Comparison of ENCODE assay signal across 26 cellular contexts in the genomic region with DNA sequence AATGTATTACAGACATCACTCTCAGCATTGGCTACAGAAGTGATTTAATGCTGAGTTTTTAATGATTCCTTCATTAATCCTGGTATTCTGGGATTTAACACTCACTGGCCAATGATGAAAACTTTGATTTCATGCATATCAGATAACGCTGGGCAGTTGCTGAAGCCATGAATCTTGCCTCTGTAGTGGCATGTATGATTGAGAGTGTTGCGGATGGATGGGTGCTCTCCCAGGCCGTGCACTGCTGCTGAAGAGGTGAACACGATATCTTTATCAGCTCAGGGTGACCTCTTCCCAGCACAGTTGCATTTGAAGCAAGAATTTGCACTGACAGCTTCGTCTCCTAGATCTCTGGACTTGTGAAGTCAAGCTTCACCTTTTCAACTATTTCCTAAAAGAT.
"Had no signal": no experiment of that assay in that cellular context is flagged by ENCODE, and none has a peak within 500 bp of the region (broad histone marks: within the 10 kb centered on the region; RNA-seq: fewer than 3 reads in every experiment).

No MANE protein-coding gene starts in this region.

- H3K27me3 Mint-ChIP-seq: dendritic cell treated with granulocyte-macrophage colony-stimulating factor and Interleukin-4, amounts not matched to agents 40 ng/mL and 50 ng/mL, for 4 days; stimulated activated memory B cell treated with anti-CD40 and anti-IgM and Interleukin-4, amounts not matched to agents 10 μg/mL and 1 μg/mL and 100 μg/mL, for 72 hours; type B pancreatic cell had no signal

- FAIRE-seq: keratinocyte, pancreas had no signal

- H3K4me1 ChIP-seq: colonic mucosa, testis had no signal

- H3K9me3 ChIP-seq: colonic mucosa, gastrocnemius medialis, left lung, pancreas, right atrium auricular region, testis, tibial artery had no signal

- H3K27me3 ChIP-seq: colonic mucosa, gastrocnemius medialis, left lung, pancreas, right atrium auricular region, testis, tibial artery had no signal

- DNase-seq: colonic mucosa; effector CD8-positive, alpha-beta T cell; endodermal cell; foreskin fibroblast; gastrocnemius medialis; head of caudate nucleus; left lung; mesendoderm; midbrain; naive thymus-derived CD4-positive, alpha-beta T cell; occipital lobe; pancreas; stimulated activated CD4-positive, alpha-beta T cell treated with anti-CD3 and anti-CD28 coated beads, Interleukin-4, amount 100 ng/mL, for 4 hours; stimulated activated naive CD8-positive, alpha-beta T cell treated with anti-CD3 and anti-CD28 coated beads, Interleukin-15, Interleukin-2, amounts not matched to agents 100 U/mL and 50 U/mL, for 24 hours; substantia nigra; testis; tibial artery had no signal

- H3K4me3 Mint-ChIP-seq: dendritic cell treated with granulocyte-macrophage colony-stimulating factor and Interleukin-4, amounts not matched to agents 40 ng/mL and 50 ng/mL, for 4 days; endodermal cell; naive thymus-derived CD4-positive, alpha-beta T cell; stimulated activated memory B cell treated with anti-CD40 and anti-IgM and Interleukin-4, amounts not matched to agents 10 μg/mL and 1 μg/mL and 100 μg/mL, for 72 hours; type B pancreatic cell had no signal

- H3K27ac ChIP-seq: colonic mucosa, epithelial cell of prostate, gastrocnemius medialis, left lung, pancreas, right atrium auricular region, testis, tibial artery had no signal

- H3K36me3 ChIP-seq: colonic mucosa, gastrocnemius medialis, left lung, pancreas, right atrium auricular region, tibial artery had no signal

- H3K9me3 Mint-ChIP-seq: dendritic cell treated with granulocyte-macrophage colony-stimulating factor and Interleukin-4, amounts not matched to agents 40 ng/mL and 50 ng/mL, for 4 days; endodermal cell; stimulated activated memory B cell treated with anti-CD40 and anti-IgM and Interleukin-4, amounts not matched to agents 10 μg/mL and 1 μg/mL and 100 μg/mL, for 72 hours; type B pancreatic cell had no signal

- H3K27ac Mint-ChIP-seq: dendritic cell treated with granulocyte-macrophage colony-stimulating factor and Interleukin-4, amounts not matched to agents 40 ng/mL and 50 ng/mL, for 4 days; endodermal cell; naive thymus-derived CD4-positive, alpha-beta T cell; stimulated activated memory B cell treated with anti-CD40 and anti-IgM and Interleukin-4, amounts not matched to agents 10 μg/mL and 1 μg/mL and 100 μg/mL, for 72 hours; type B pancreatic cell had no signal

- ATAC-seq: esophagus mucosa; gastrocnemius medialis; left lung; naive thymus-derived CD4-positive, alpha-beta T cell; pancreas; sciatic nerve; stimulated activated memory B cell treated with anti-CD40 and anti-IgM and Interleukin-4, amounts not matched to agents 10 μg/mL and 1 μg/mL and 100 μg/mL, for 72 hours; stimulated activated naive CD8-positive, alpha-beta T cell treated with anti-CD3 and anti-CD28 coated beads, Interleukin-15, Interleukin-2, amounts not matched to agents 100 U/mL and 50 U/mL, for 24 hours had no signal

- H3K4me3 ChIP-seq: colonic mucosa, gastrocnemius medialis, left lung, pancreas, right atrium auricular region, smooth muscle cell, testis, tibial artery had no signal
